ENCODE assay signal across 8 cellular contexts in the genomic region with DNA sequence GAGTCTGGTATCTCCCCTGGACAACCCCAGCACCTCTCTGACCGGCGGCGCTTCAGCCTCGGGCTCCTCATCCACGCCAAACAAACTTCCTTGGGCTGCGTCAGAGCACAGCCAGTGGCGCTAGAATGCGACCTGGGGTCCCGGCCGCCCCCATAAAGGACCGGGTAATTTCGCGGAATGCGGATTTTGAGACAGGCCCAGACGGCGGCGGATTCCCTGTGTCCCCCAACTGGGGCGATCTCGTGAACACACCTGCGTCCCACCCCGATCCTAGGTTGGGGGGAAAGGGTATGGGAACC. TPM values are rescaled to one million over a fixed set of nuclear protein-coding genes. Genes with fewer than 3 reads are reported as not detected.
DNase-seq lines count a peak whose midpoint lies in the region; FAIRE-seq and TF ChIP-seq lines count a peak whose summit lies in the region.

No MANE protein-coding gene starts in this region.

- no peak overlapping the region for H2AFZ ChIP-seq in trophoblast cell (ENCODE audit: insufficient read depth, low read length, poor library complexity)

- H3K27me3 ChIP-seq in Caco-2 (replicated peaks; ENCODE audit: control insufficient read depth, insufficient read depth, low read length) (no peaks in the 10 kb centered on the region), SJSA1 (replicated peaks) (no peaks in the 10 kb centered on the region), trophoblast cell (ENCODE audit: insufficient read depth, low read length) (peaks cover 20% of the 10 kb centered on the region)

- DNase-seq in Caco-2 (no peak), SJSA1 (ENCODE audit: low read depth in 1 of 2, low spot score in 2 of 2) (no peak), fibroblast of the aortic adventitia (ENCODE audit: low read depth) (no peak), trophoblast cell (no peak), inferior parietal cortex (ENCODE audit: extremely low spot score) (no peak), H54 (ENCODE audit: insufficient read length, low spot score) (no peak), T-helper 9 cell (no peak), medulla oblongata (ENCODE audit: extremely low spot score) (no peak)

- H3K23ac ChIP-seq in trophoblast cell (ENCODE audit: low read length): no peak overlapping the region

- no peaks in the 10 kb centered on the region for H3K27me3 Mint-ChIP-seq in Caco-2 (ENCODE audit: insufficient read depth, unreplicated experiment)

- no peak overlapping the region for H2BK12ac ChIP-seq in trophoblast cell (ENCODE audit: low read length)

- CTCF ChIA-PET in Caco-2 (lab: Charles Lee): no interaction called here

- no CpG with 5 or more reads among the region's 21 CpGs for WGBS in trophoblast cell (ENCODE audit: extremely low coverage, insufficient coverage, insufficient read length)

- peak overlapping the region; percentile 30 for H3K14ac ChIP-seq in trophoblast cell (ENCODE audit: low read length)

- no TSS peak for BruUV-seq in Caco-2 (replicated peaks; lab: Mats Ljungman, UMichigan)

- H2BK5ac ChIP-seq in trophoblast cell (ENCODE audit: low read depth, low read length, poor library complexity): no peak overlapping the region

- peaks cover 2% of the 10 kb centered on the region for H3K79me2 ChIP-seq in trophoblast cell (ENCODE audit: control insufficient read depth, insufficient read depth, low read length, poor library complexity)

- H3K79me1 ChIP-seq in trophoblast cell (ENCODE audit: low read length): peaks cover 4% of the 10 kb centered on the region

- no peak overlapping the region for H4K8ac ChIP-seq in trophoblast cell (ENCODE audit: low read depth, low read length)

- no peak overlapping the region for H2BK120ac ChIP-seq in trophoblast cell (ENCODE audit: insufficient read depth, low read length, poor library complexity)

- H3K9ac ChIP-seq in trophoblast cell (ENCODE audit: low read length): no peak overlapping the region

- no peak for TF ChIP-seq POLR2A in H54 (IDR thresholded peaks at IDR 0.05; ENCODE audit: low read depth, low read length)

- peak overlapping the region; percentile 91 for H3K4me3 Mint-ChIP-seq in Caco-2 (ENCODE audit: unreplicated experiment)

- H3K9me3 Mint-ChIP-seq in Caco-2 (ENCODE audit: unreplicated experiment): no peaks in the 10 kb centered on the region

- FAIRE-seq in H54 (lab: Jason Lieb, UNC): no peak

- peaks cover 58% of the 10 kb centered on the region for H3K36me3 Mint-ChIP-seq in Caco-2 (ENCODE audit: insufficient read depth, unreplicated experiment)

- H3K4me3 ChIP-seq in Caco-2 (ENCODE audit: low read depth, low read length) (peak overlapping the region; percentile 95), SJSA1 (peak overlapping the region; percentile 86), fibroblast of the aortic adventitia (ENCODE audit: low read depth, low read length) (peak overlapping the region; percentile 90), trophoblast cell (ENCODE audit: low read depth, low read length) (peak overlapping the region; percentile 84)

- no peak overlapping the region for H3K27ac ChIP-seq in SJSA1
- no peak overlapping the region for H3K27ac ChIP-seq in trophoblast cell (ENCODE audit: low read depth, low read length)

- intact Hi-C loops in Caco-2 (cut with micrococcal nuclease; ENCODE audit: unreplicated experiment): loop anchor here (1.0 to 2.0 kb wide), 4 partner anchors 28 to 123 kb away; no protein-coding TSS in a partner anchor

- no peak overlapping the region for H2AK5ac ChIP-seq in trophoblast cell (ENCODE audit: low read length)

- H3K36me3 ChIP-seq in Caco-2 (ENCODE audit: control insufficient read depth, insufficient read depth, low read length) (peaks cover 6% of the 10 kb centered on the region), SJSA1 (peaks cover 48% of the 10 kb centered on the region), trophoblast cell (ENCODE audit: control insufficient read depth in 1 of 2, insufficient read depth in 2 of 2, low read length in 2 of 2) (peaks cover 0 to 11% of the 10 kb centered on the region in 2 experiments)

- H3K4ac ChIP-seq in trophoblast cell (ENCODE audit: low read depth, low read length): no peak overlapping the region

- peak overlapping the region; percentile 83 for H3K4me2 ChIP-seq in trophoblast cell (ENCODE audit: low read length)

- TF ChIP-seq CTCF in Caco-2 (IDR thresholded peaks at IDR 0.05; ENCODE audit: insufficient read depth in 1 of 2, low read depth in 1 of 2, low read length in 1 of 2, severe bottlenecking in 1 of 2, unreplicated experiment in 1 of 2) (no peak), fibroblast of the aortic adventitia (IDR thresholded peaks at IDR 0.05; ENCODE audit: insufficient read depth, low read length) (no peak)

- no peak overlapping the region for H4K91ac ChIP-seq in trophoblast cell (ENCODE audit: low read depth, low read length)

- H3K18ac ChIP-seq in trophoblast cell (ENCODE audit: low read length): no peak overlapping the region

- H3K4me1 Mint-ChIP-seq in Caco-2 (ENCODE audit: low read depth, unreplicated experiment): peaks cover 31% of the 10 kb centered on the region

- H3K27ac Mint-ChIP-seq in Caco-2 (ENCODE audit: unreplicated experiment): no peak overlapping the region

- H3K4me1 ChIP-seq in Caco-2 (peaks cover 41% of the 10 kb centered on the region), SJSA1 (replicated peaks) (peaks cover 23% of the 10 kb centered on the region), trophoblast cell (ENCODE audit: control insufficient read depth in 1 of 2, insufficient read depth in 2 of 2, low read length in 2 of 2) (peaks cover 18 to 22% of the 10 kb centered on the region in 2 experiments)

- no peak overlapping the region for H4K12ac ChIP-seq in trophoblast cell (ENCODE audit: low read depth, low read length)

- POLR2A ChIA-PET in Caco-2 (lab: Charles Lee): interaction anchor here (1.2 kb wide), 1 partner anchor 28 kb away, joined by 4 read pairs; no protein-coding TSS in a partner anchor

- H3K9me3 ChIP-seq in Caco-2: no peaks in the 10 kb centered on the region
- no peaks in the 10 kb centered on the region for H3K9me3 ChIP-seq in SJSA1 (replicated peaks)
- no peaks in the 10 kb centered on the region for H3K9me3 ChIP-seq in trophoblast cell (ENCODE audit: insufficient read depth, low read depth, low read length)

RNA-seq across cellular contexts. Expression of gene FOXP4, which starts 1.6 kb away (rescaled TPM):
- total RNA-seq in Caco-2 (2022) (108 and 117 TPM in 2 replicates), fibroblast of the aortic adventitia (ENCODE audit: low replicate concordance) (0.41 and 2.9 TPM in 2 replicates)
- 3.9 and 5.1 TPM in 2 replicates for total RNA-seq in SJSA1 (2014; rRNA removed; shearing (Covaris generic))
- polyA plus RNA-seq in trophoblast cell (2013): 14.4 TPM in 2 replicates

Comparison
In these comparisons a context has a peak if more than half of its experiments do, and no peak if none do; other contexts are left out.
1. RNA of gene FOXP4, which starts 1.6 kb away (total RNA-seq): 108 to 117 TPM in Caco-2; 3.9 to 5.1 TPM in SJSA1 and 0.41 to 2.9 TPM in fibroblast of the aortic adventitia; every median in the first group is over 10 times any median in the second.
2. Peak in every context shown above with its lines, with median percentiles within 50 percentile points of each other: H3K4me3 ChIP-seq.